8 cellular contexts compared by ENCODE assay signal in genomic region chr4:123649248-123649643, GRCh38.
A peak's percentile ranks its signal among the peaks of the same experiment; 100 is the strongest.
DNase-seq lines count a peak whose midpoint lies in the region; ATAC-seq and TF ChIP-seq lines count a peak whose summit lies in the region.

No MANE protein-coding gene starts in this region.

- no peak for DNase-seq in neural progenitor cell (ENCODE audit: low spot score)
- DNase-seq in HCEC 1CT = no peak
- no peak for DNase-seq in iPS-NIHi11 (ENCODE audit: low spot score)
- no peak for DNase-seq in thyroid gland
- no peak for DNase-seq in ovary

- H3K27me3 Mint-ChIP-seq in neural progenitor cell (ENCODE audit: insufficient read depth, low read depth) = no peaks in the 10 kb centered on the region

- TF ChIP-seq CTCF in VCaP (conservative IDR thresholded peaks at IDR 0.05) (no peak), neural progenitor cell (IDR thresholded peaks at IDR 0.05) (no peak), thyroid gland (IDR thresholded peaks at IDR 0.05) (no peak), ovary (IDR thresholded peaks at IDR 0.05) (no peak)

- ATAC-seq in GM18868 (IDR thresholded peaks at IDR 0.05; ENCODE audit: unreplicated experiment) (peak; percentile 96), HG02852 (IDR thresholded peaks at IDR 0.05; ENCODE audit: unreplicated experiment) (peak; percentile 78)

- 82% methylated on average over 3 of the region's 3 CpGs for WGBS in thyroid gland, 2 donors
- 54 to 66% (median 55%) methylated on average over 3 of the region's 3 CpGs for WGBS in ovary, 3 donors

- no peaks in the 10 kb centered on the region for H4K20me1 ChIP-seq in neural progenitor cell (ENCODE audit: low read depth)

- no peaks in the 10 kb centered on the region for H3K79me2 ChIP-seq in neural progenitor cell (ENCODE audit: low read depth)

- H3K4me1 ChIP-seq in neural progenitor cell = peaks cover 15% of the 10 kb centered on the region
- no peaks in the 10 kb centered on the region for H3K4me1 ChIP-seq in thyroid gland
- peaks cover 2% of the 10 kb centered on the region for H3K4me1 ChIP-seq in ovary (ENCODE audit: insufficient read depth)

- peak overlapping the region; percentile 95 for H3K27ac Mint-ChIP-seq in neural progenitor cell

- TF ChIP-seq EP300 in ovary (IDR thresholded peaks at IDR 0.05) = no peak

- no peak for TF ChIP-seq POLR2A in thyroid gland (IDR thresholded peaks at IDR 0.05)
- TF ChIP-seq POLR2A in ovary (IDR thresholded peaks at IDR 0.05) = no peak

- H3K9ac ChIP-seq in neural progenitor cell = no peak overlapping the region

- H3K36me3 Mint-ChIP-seq in neural progenitor cell = peaks cover 8% of the 10 kb centered on the region

- H3K4me2 ChIP-seq in neural progenitor cell = no peak overlapping the region

- H3K4me3 Mint-ChIP-seq in neural progenitor cell = no peak overlapping the region

- H3K4me3 ChIP-seq in neural progenitor cell = no peak overlapping the region
- no peak overlapping the region for H3K4me3 ChIP-seq in thyroid gland (replicated peaks in 1 of 3)
- no peak overlapping the region for H3K4me3 ChIP-seq in ovary

- peak overlapping the region; percentile 87 for H3K27ac ChIP-seq in VCaP
- no peak overlapping the region for H3K27ac ChIP-seq in neural progenitor cell
- H3K27ac ChIP-seq in thyroid gland = peak overlapping the region in 1 of 3 donors; percentile 44
- no peak overlapping the region for H3K27ac ChIP-seq in ovary

- H3K9me3 ChIP-seq in neural progenitor cell (ENCODE audit: low read depth) (no peaks in the 10 kb centered on the region), thyroid gland (no peaks in the 10 kb centered on the region), ovary (no peaks in the 10 kb centered on the region)

- intact Hi-C loops in thyroid gland (cut with DNase I) (no loop called here), ovary (cut with DNase I) (no loop called here)

- peaks cover 41% of the 10 kb centered on the region for H3K4me1 Mint-ChIP-seq in neural progenitor cell

- H3K36me3 ChIP-seq in neural progenitor cell (no peaks in the 10 kb centered on the region), thyroid gland (no peaks in the 10 kb centered on the region), ovary (no peaks in the 10 kb centered on the region)

- H3K27me3 ChIP-seq in neural progenitor cell (no peaks in the 10 kb centered on the region), thyroid gland (no peaks in the 10 kb centered on the region), ovary (no peaks in the 10 kb centered on the region)

- no peaks in the 10 kb centered on the region for H3F3A ChIP-seq in neural progenitor cell (ENCODE audit: low read depth)

- H3K9me3 Mint-ChIP-seq in neural progenitor cell = peaks cover 7% of the 10 kb centered on the region

- H2AFZ ChIP-seq in neural progenitor cell (replicated peaks) = no peak overlapping the region
